ENCODE assay signal across 22 cellular contexts in the genomic region with DNA sequence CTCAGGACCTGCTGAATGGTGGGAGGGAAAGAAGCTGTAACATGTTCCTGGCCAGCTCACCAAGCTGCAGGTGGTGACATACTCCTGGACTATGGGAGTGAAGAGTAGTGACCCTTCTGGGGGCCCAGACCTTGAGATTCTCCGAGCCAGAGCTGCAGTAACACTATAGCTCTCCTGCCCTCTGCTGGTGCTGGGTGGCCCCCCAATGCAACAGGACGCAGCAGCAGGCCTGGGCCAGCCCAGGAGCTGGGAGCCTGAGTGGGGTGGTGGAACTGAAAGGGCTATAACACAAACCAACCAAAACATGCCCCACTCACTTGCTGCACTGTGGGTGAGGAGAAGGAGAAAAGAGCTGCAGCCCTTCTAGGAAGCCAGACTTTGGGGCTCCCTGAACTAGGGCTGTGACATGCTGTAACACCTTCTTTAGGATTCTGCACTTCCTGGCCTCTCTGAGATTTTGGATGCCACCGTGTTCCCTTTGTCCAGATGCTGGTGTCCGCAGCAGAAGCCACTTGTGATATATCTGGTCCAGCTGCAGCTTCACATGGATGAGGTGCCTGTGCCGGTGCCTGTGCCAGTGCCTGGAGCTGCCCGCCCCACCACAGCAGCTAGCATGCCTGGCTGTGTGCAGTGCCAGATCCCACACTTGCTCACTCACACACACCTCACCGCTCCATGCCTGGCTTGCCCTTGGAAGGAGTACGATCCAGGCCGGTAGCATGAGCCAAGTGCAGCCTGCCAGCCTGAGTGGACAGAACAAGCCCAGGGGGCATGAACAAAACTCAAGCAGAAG.
"Had no signal": no experiment of that assay in that cellular context is flagged by ENCODE, and none has a peak within 500 bp of the region (broad histone marks: within the 10 kb centered on the region; RNA-seq: fewer than 3 reads in every experiment).

No MANE protein-coding gene starts in this region.

- H3K4me1 ChIP-seq: right atrium auricular region had no signal

- H3K36me3 ChIP-seq: esophagus squamous epithelium, gastroesophageal sphincter, ovary, right atrium auricular region, suprapubic skin, thyroid gland, upper lobe of right lung, vagina had no signal

- H3K4me3 ChIP-seq: esophagus squamous epithelium, gastroesophageal sphincter, mucosa of descending colon, ovary, right atrium auricular region, suprapubic skin, thyroid gland, upper lobe of right lung, vagina had no signal

- H3K27ac ChIP-seq: esophagus squamous epithelium, gastroesophageal sphincter, ovary, right atrium auricular region, suprapubic skin, thyroid gland, upper lobe of right lung, vagina had no signal

- H3K27me3 Mint-ChIP-seq: dendritic cell treated with granulocyte-macrophage colony-stimulating factor and Interleukin-4, amounts not matched to agents 40 ng/mL and 50 ng/mL, for 4 days; effector memory CD8-positive, alpha-beta T cell; naive thymus-derived CD8-positive, alpha-beta T cell had no signal

- H3K4me1 Mint-ChIP-seq: naive thymus-derived CD8-positive, alpha-beta T cell; stimulated activated effector memory CD8-positive, alpha-beta T cell treated with anti-CD3 and anti-CD28 coated beads, Interleukin-12 subunit alpha, Interleukin-12 subunit beta, amount 100 ng/mL, for 72 hours had no signal

- ATAC-seq: effector memory CD8-positive, alpha-beta T cell; gastroesophageal sphincter; left lobe of liver; mucosa of descending colon; naive thymus-derived CD8-positive, alpha-beta T cell; stimulated activated effector memory CD8-positive, alpha-beta T cell treated with anti-CD3 and anti-CD28 coated beads, Interleukin-12 subunit alpha, Interleukin-12 subunit beta, amount 100 ng/mL, for 72 hours; stimulated activated naive CD8-positive, alpha-beta T cell treated with anti-CD3 and anti-CD28 coated beads, Interleukin-15, Interleukin-2, amounts not matched to agents 100 U/mL and 50 U/mL, for 24 hours; upper lobe of right lung had no signal

- H3K9me3 ChIP-seq: ovary, thyroid gland had no signal

- H3K36me3 Mint-ChIP-seq: stimulated activated effector memory CD8-positive, alpha-beta T cell treated with anti-CD3 and anti-CD28 coated beads, Interleukin-12 subunit alpha, Interleukin-12 subunit beta, amount 100 ng/mL, for 72 hours had no signal

- H3K27me3 ChIP-seq: esophagus squamous epithelium, gastroesophageal sphincter, ovary, right atrium auricular region, suprapubic skin, thyroid gland, upper lobe of right lung, vagina had no signal

- FAIRE-seq: small intestine had no signal

- H3K4me3 Mint-ChIP-seq: dendritic cell treated with granulocyte-macrophage colony-stimulating factor and Interleukin-4, amounts not matched to agents 40 ng/mL and 50 ng/mL, for 4 days; effector memory CD8-positive, alpha-beta T cell; naive thymus-derived CD8-positive, alpha-beta T cell; stimulated activated effector memory CD8-positive, alpha-beta T cell treated with anti-CD3 and anti-CD28 coated beads, Interleukin-12 subunit alpha, Interleukin-12 subunit beta, amount 100 ng/mL, for 72 hours had no signal

- DNase-seq: effector memory CD8-positive, alpha-beta T cell; esophagus squamous epithelium; foreskin fibroblast; glutamatergic neuron; islet precursor cell; mucosa of descending colon; naive thymus-derived CD8-positive, alpha-beta T cell; nucleus accumbens; ovary; small intestine; stimulated activated CD4-positive, alpha-beta T cell treated with anti-CD3 and anti-CD28 coated beads, Interleukin-2, amount 100 ng/mL, for 48 hours; stimulated activated CD8-positive, alpha-beta memory T cell treated with anti-CD3 and anti-CD28 coated beads, Interleukin-4, amount 100 ng/mL, for 48 hours; stimulated activated naive CD8-positive, alpha-beta T cell treated with anti-CD3 and anti-CD28 coated beads, Interleukin-15, Interleukin-2, amounts not matched to agents 100 U/mL and 50 U/mL, for 24 hours; thyroid gland; upper lobe of right lung had no signal

- H3K27ac Mint-ChIP-seq: dendritic cell treated with granulocyte-macrophage colony-stimulating factor and Interleukin-4, amounts not matched to agents 40 ng/mL and 50 ng/mL, for 4 days; effector memory CD8-positive, alpha-beta T cell; stimulated activated effector memory CD8-positive, alpha-beta T cell treated with anti-CD3 and anti-CD28 coated beads, Interleukin-12 subunit alpha, Interleukin-12 subunit beta, amount 100 ng/mL, for 72 hours had no signal
